ENCODE assay signal across 9 cellular contexts in genomic region chr7:95435422-95435780, GRCh38. TPM values are rescaled to one million over a fixed set of nuclear protein-coding genes. Genes with fewer than 3 reads are reported as not detected.
DNase-seq lines count a peak whose midpoint lies in the region; ATAC-seq and TF ChIP-seq lines count a peak whose summit lies in the region.
"Had no signal": no experiment of that assay in that cellular context is flagged by ENCODE, and none has a peak within 500 bp of the region (broad histone marks: within the 10 kb centered on the region; RNA-seq: fewer than 3 reads in every experiment).

No MANE protein-coding gene starts in this region.

- H3K4me1 Mint-ChIP-seq in effector memory CD8-positive, alpha-beta T cell (ENCODE audit: low read depth in 2 of 2), result peaks cover 5 to 22% of the 10 kb centered on the region in 2 donors
- H3K4me1 Mint-ChIP-seq in natural killer cell treated with Interleukin-12 subunit alpha and Interleukin-12 subunit beta and Interleukin-15 and Interleukin-18, amount 100 ng/mL, for 72 hours (ENCODE audit: low read depth in 2 of 2), result peaks cover 13 to 17% of the 10 kb centered on the region in 2 donors

- peak overlapping the region; percentile 67 for H3K4me3 ChIP-seq in AG09309 (ENCODE audit: control insufficient read depth, low read depth, low read length)
- peak overlapping the region; percentile 69 for H3K4me3 ChIP-seq in MG63

- no peaks in the 10 kb centered on the region for H3K27me3 Mint-ChIP-seq in effector memory CD8-positive, alpha-beta T cell
- H3K27me3 Mint-ChIP-seq in natural killer cell treated with Interleukin-12 subunit alpha and Interleukin-12 subunit beta and Interleukin-15 and Interleukin-18, amount 100 ng/mL, for 72 hours, result no peaks in the 10 kb centered on the region

- TF ChIP-seq CTCF in AG09309 (IDR thresholded peaks at IDR 0.05; ENCODE audit: control insufficient read depth, insufficient read depth, low read depth, low read length, missing control alignments), result no peak

- H3K9me3 ChIP-seq in MG63, result no peaks in the 10 kb centered on the region

- DNase-seq in AG09309 (ENCODE audit: low read depth) (no peak), MG63 (no peak), DMS114 treated with DMSO at 0.1 percent for 48 hours (lab: John Stamatoyannopoulos, UW; ENCODE audit: unreplicated experiment) (no peak), AG08395 (ENCODE audit: low spot score) (no peak)
- peak in 1 of 3 experiments; percentile 0 for DNase-seq in effector memory CD8-positive, alpha-beta T cell
- no peak for DNase-seq in natural killer cell treated with Interleukin-12 subunit alpha and Interleukin-12 subunit beta and Interleukin-15 and Interleukin-18, amount 100 ng/mL, for 72 hours (ENCODE audit: low spot score)

- no peaks in the 10 kb centered on the region for H3K9me3 Mint-ChIP-seq in effector memory CD8-positive, alpha-beta T cell
- H3K9me3 Mint-ChIP-seq in natural killer cell treated with Interleukin-12 subunit alpha and Interleukin-12 subunit beta and Interleukin-15 and Interleukin-18, amount 100 ng/mL, for 72 hours, result no peaks in the 10 kb centered on the region

- H3K4me3 Mint-ChIP-seq in effector memory CD8-positive, alpha-beta T cell, result peak overlapping the region; percentile 90 to 91
- H3K4me3 Mint-ChIP-seq in natural killer cell treated with Interleukin-12 subunit alpha and Interleukin-12 subunit beta and Interleukin-15 and Interleukin-18, amount 100 ng/mL, for 72 hours, result peak overlapping the region; percentile 90

- H3K36me3 Mint-ChIP-seq in effector memory CD8-positive, alpha-beta T cell (ENCODE audit: insufficient read depth), result peaks cover 3% of the 10 kb centered on the region
- H3K36me3 Mint-ChIP-seq in natural killer cell treated with Interleukin-12 subunit alpha and Interleukin-12 subunit beta and Interleukin-15 and Interleukin-18, amount 100 ng/mL, for 72 hours, result no peaks in the 10 kb centered on the region

- H3K27me3 ChIP-seq in MG63, result no peaks in the 10 kb centered on the region

- ATAC-seq in effector memory CD8-positive, alpha-beta T cell (replicated peaks), result peak; percentile 16
- no peak for ATAC-seq in natural killer cell treated with Interleukin-12 subunit alpha and Interleukin-12 subunit beta and Interleukin-15 and Interleukin-18, amount 100 ng/mL, for 72 hours
- ATAC-seq in HG03469 (IDR thresholded peaks at IDR 0.05; ENCODE audit: unreplicated experiment) (no peak), HG03439 (IDR thresholded peaks at IDR 0.05; ENCODE audit: unreplicated experiment) (no peak)

- H3K27ac Mint-ChIP-seq in effector memory CD8-positive, alpha-beta T cell, result peak overlapping the region; percentile 95 to 97
- H3K27ac Mint-ChIP-seq in natural killer cell treated with Interleukin-12 subunit alpha and Interleukin-12 subunit beta and Interleukin-15 and Interleukin-18, amount 100 ng/mL, for 72 hours, result peak overlapping the region; percentile 79 to 90

- no peaks in the 10 kb centered on the region for H3K36me3 ChIP-seq in MG63

RNA-seq across cellular contexts. Expression of gene PON2, which starts 0.6 kb away (rescaled TPM):
- total RNA-seq in MG63 (2014; rRNA removed; shearing (Covaris generic); ENCODE audit: low replicate concordance), result 38.7 and 104 TPM in 2 replicates
- 10 to 100 TPM; 17.6 to 18.0 TPM for total RNA-seq in natural killer cell treated with Interleukin-12 subunit alpha and Interleukin-12 subunit beta and Interleukin-15 and Interleukin-18, amount 100 ng/mL, for 72 hours

RNA-seq across cellular contexts. Expression of gene PON3, which starts 39.2 kb away (rescaled TPM):
- not detected in 2 replicates for total RNA-seq in MG63 (2014; rRNA removed; shearing (Covaris generic); ENCODE audit: low replicate concordance)
- not detected for total RNA-seq in natural killer cell treated with Interleukin-12 subunit alpha and Interleukin-12 subunit beta and Interleukin-15 and Interleukin-18, amount 100 ng/mL, for 72 hours
- total RNA-seq: T-helper 1 cell treated with Interleukin-12 subunit alpha and Interleukin-12 subunit beta and Interleukin-4 antibody, amounts not matched to agents 30 ng/mL and 1 ng/mL, for 36 hours had no signal

RNA-seq across cellular contexts. Expression of gene ASB4, which starts 50.3 kb away (rescaled TPM):
- total RNA-seq in MG63 (2014; rRNA removed; shearing (Covaris generic); ENCODE audit: low replicate concordance), result not detected in 2 replicates
- not detected for total RNA-seq in natural killer cell treated with Interleukin-12 subunit alpha and Interleukin-12 subunit beta and Interleukin-15 and Interleukin-18, amount 100 ng/mL, for 72 hours
- total RNA-seq: T-helper 1 cell treated with Interleukin-12 subunit alpha and Interleukin-12 subunit beta and Interleukin-4 antibody, amounts not matched to agents 30 ng/mL and 1 ng/mL, for 36 hours had no signal
